In genomic region chr5:72307968-72308852, GRCh38 we compare ENCODE assay signal across 8 cellular contexts. TPM values are rescaled to one million over a fixed set of nuclear protein-coding genes. Genes with fewer than 3 reads are reported as not detected.
DNase-seq lines count a peak whose midpoint lies in the region; ATAC-seq, FAIRE-seq and TF ChIP-seq lines count a peak whose summit lies in the region.

No MANE protein-coding gene starts in this region.

- peak overlapping the region; percentile 61 for H3K4me3 ChIP-seq in WERI-Rb-1 (ENCODE audit: low read depth, low read length)
- peak overlapping the region; percentile 64 to 99 (median 72) for H3K4me3 ChIP-seq in mammary epithelial cell (replicated peaks in 1 of 3; ENCODE audit: insufficient read depth in 1 of 3, low read depth in 2 of 3, low read length in 3 of 3)
- H3K4me3 ChIP-seq in small intestine (ENCODE audit: low read depth in 1 of 2, low read length in 2 of 2): peak overlapping the region; percentile 74

- dilution Hi-C loops in mammary epithelial cell (cut with HindIII; ENCODE audit: low sequenced_read_pairs): loop anchor here (10.0 kb wide), 1 partner anchor 293 kb away; no protein-coding TSS in a partner anchor

- peak overlapping the region; percentile 86 for H3K9ac ChIP-seq in mammary epithelial cell (ENCODE audit: insufficient read depth, low read length)

- peak overlapping the region; percentile 88 for H3K27ac ChIP-seq in WERI-Rb-1
- peak overlapping the region; percentile 78 for H3K27ac ChIP-seq in mammary epithelial cell (ENCODE audit: insufficient read depth, low read depth, low read length)
- peak overlapping the region; percentile 98 for H3K27ac ChIP-seq in small intestine (ENCODE audit: low read depth in 1 of 2, low read length in 1 of 2)

- ATAC-seq in GM18873 (IDR thresholded peaks at IDR 0.05; ENCODE audit: low FRiP score, unreplicated experiment) (peak; percentile 87), HG03135 (IDR thresholded peaks at IDR 0.05; ENCODE audit: unreplicated experiment) (peak; percentile 95)

- peak overlapping the region; percentile 77 for H3K4me2 ChIP-seq in mammary epithelial cell (ENCODE audit: insufficient read depth, low read depth, low read length)

- H3K36me3 ChIP-seq in WERI-Rb-1: peaks cover 22% of the 10 kb centered on the region
- peaks cover 24% of the 10 kb centered on the region for H3K36me3 ChIP-seq in mammary epithelial cell (ENCODE audit: insufficient read depth, low read length)
- H3K36me3 ChIP-seq in small intestine (ENCODE audit: control insufficient read depth in 2 of 2, insufficient read depth in 2 of 2, low read length in 2 of 2): peaks cover 0 to 2% of the 10 kb centered on the region in 2 donors

- H3K27me3 ChIP-seq in WERI-Rb-1 (ENCODE audit: insufficient read depth, low read depth, severe bottlenecking) (no peaks in the 10 kb centered on the region), mammary epithelial cell (ENCODE audit: insufficient read depth, low read length) (no peaks in the 10 kb centered on the region), small intestine (ENCODE audit: control insufficient read depth in 2 of 2, insufficient read depth in 2 of 2, low read length in 2 of 2) (no peaks in the 10 kb centered on the region)

- in situ Hi-C loops in mammary epithelial cell (cut with MboI; ENCODE audit: low sequenced_read_pairs in 2 of 2): no loop called here

- WGBS in mammary epithelial cell (ENCODE audit: low coverage, missing lambda C conversion rate): 2% methylated on average over 29 of the region's 76 CpGs
- WGBS in small intestine, 3 donors: 1% methylated on average over 75 to 76 of the region's 76 CpGs

- H3K4me1 ChIP-seq in mammary epithelial cell (ENCODE audit: insufficient read depth, low read length) (peaks cover 16% of the 10 kb centered on the region), small intestine (ENCODE audit: control insufficient read depth in 2 of 2, insufficient read depth in 1 of 2, low read depth in 1 of 2, low read length in 1 of 2) (no peaks in the 10 kb centered on the region)

- peak overlapping the region; percentile 80 for H2AFZ ChIP-seq in mammary epithelial cell (ENCODE audit: low read depth, low read length)

- no peaks in the 10 kb centered on the region for H4K20me1 ChIP-seq in mammary epithelial cell (ENCODE audit: insufficient read depth, low read length)

- TF ChIP-seq CTCF in WERI-Rb-1 (IDR thresholded peaks at IDR 0.05; ENCODE audit: low read depth, low read length) (peak; percentile 88), mammary epithelial cell (conservative IDR thresholded peaks at IDR 0.05 in 1 of 2, IDR thresholded peaks at IDR 0.05 in 1 of 2; ENCODE audit: extremely low read depth in 1 of 2, insufficient read depth in 1 of 2, low read depth in 1 of 2, low read length in 2 of 2) (peak; percentile 60 to 81)

- TSS peak; percentile 76 for BruUV-seq in mammary epithelial cell (replicated peaks; lab: Mats Ljungman, UMichigan)

- H3K79me2 ChIP-seq in mammary epithelial cell (ENCODE audit: insufficient read depth, low read length): peaks cover 49% of the 10 kb centered on the region

- CTCF ChIA-PET in mammary epithelial cell (lab: Charles Lee; ENCODE audit: low non-redundant PET): interaction anchor here (0.6 to 0.7 kb wide), 2 partner anchors 26 to 146 kb away, joined by 3 to 18 read pairs; no protein-coding TSS in a partner anchor

- no peaks in the 10 kb centered on the region for H3K9me3 ChIP-seq in WERI-Rb-1 (ENCODE audit: severe bottlenecking)
- H3K9me3 ChIP-seq in mammary epithelial cell (replicated peaks; ENCODE audit: insufficient read depth, low read length): no peaks in the 10 kb centered on the region
- no peaks in the 10 kb centered on the region for H3K9me3 ChIP-seq in small intestine (ENCODE audit: control insufficient read depth, low read depth)

- no peak for FAIRE-seq in small intestine (lab: Jason Lieb, UNC)

- DNase-seq in AG08396 (ENCODE audit: low spot score) (peak; percentile 98), NCI-H2171 treated with DMSO at 0.1 percent for 48 hours (lab: John Stamatoyannopoulos, UW) (peak; percentile 89), WERI-Rb-1 (peak; percentile 98), mammary epithelial cell (peak; percentile 97), iPS-NIHi11 (ENCODE audit: low spot score) (peak; percentile 97), small intestine (peak; percentile 99)

- intact Hi-C loops in mammary epithelial cell (cut with micrococcal nuclease): loop anchor here (1.0 to 5.0 kb wide), 3 partner anchors 169 to 525 kb away; no protein-coding TSS in a partner anchor

RNA-seq across cellular contexts. Expression of gene MRPS27, which starts 11.8 kb away (rescaled TPM):
- total RNA-seq in mammary epithelial cell: 10 to 100 TPM; 68.2 to 74.5 TPM
- polyA plus RNA-seq in mammary epithelial cell (71.3 TPM), small intestine (10 to 100 TPM; 11.9 to 45.5 (median 13.8) TPM)
- polyA minus RNA-seq in mammary epithelial cell: 75.1 TPM

RNA-seq across cellular contexts. Expression of gene PTCD2, which starts 12.0 kb away (rescaled TPM):
- total RNA-seq in mammary epithelial cell: 10 to 100 TPM; 12.5 to 19.4 TPM
- polyA plus RNA-seq in mammary epithelial cell (9.9 TPM), small intestine (1 to 10 TPM in 1 of 3 donors, under 1 TPM in 2; 0.67 to 4.7 (median 0.81) TPM)
- 8.0 TPM for polyA minus RNA-seq in mammary epithelial cell

Comparison
In these comparisons a context has a peak if more than half of its experiments do, and no peak if none do; other contexts are left out.
1. Peak in every context shown above with its lines: DNase-seq, ATAC-seq, H3K4me3 ChIP-seq and H3K27ac ChIP-seq.